ENCODE assay signal across 34 cellular contexts in the genomic region with DNA sequence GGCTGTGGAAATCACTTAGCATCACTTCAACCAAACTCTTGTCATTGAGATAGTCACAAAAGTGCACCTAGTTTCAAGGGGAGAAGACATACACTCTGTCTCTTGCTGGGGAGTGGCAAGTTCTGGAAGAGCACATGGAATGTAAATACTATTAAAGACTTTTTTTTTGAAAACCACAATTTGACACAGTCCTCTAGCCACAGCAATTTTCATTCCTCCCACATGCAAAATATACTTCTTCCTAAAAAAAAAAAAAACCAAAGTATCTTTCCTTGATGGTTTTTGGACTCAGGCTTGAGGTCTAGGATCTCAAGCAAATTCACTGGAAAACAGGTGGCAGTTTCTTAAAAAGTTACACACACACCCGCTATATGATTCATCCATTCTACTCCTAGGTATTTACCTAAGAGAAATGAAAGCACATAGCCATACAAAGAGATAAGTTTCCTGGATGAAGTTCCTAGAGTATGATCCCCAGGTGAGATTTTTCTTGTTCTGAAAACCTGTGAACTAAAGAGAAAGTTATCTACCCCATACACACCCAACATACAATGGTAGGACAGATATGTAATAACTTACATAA.
DNase-seq lines count a peak whose midpoint lies in the region; ATAC-seq, FAIRE-seq and TF ChIP-seq lines count a peak whose summit lies in the region.
"Had no signal": no experiment of that assay in that cellular context is flagged by ENCODE, and none has a peak within 500 bp of the region (broad histone marks: within the 10 kb centered on the region; RNA-seq: fewer than 3 reads in every experiment).

No MANE protein-coding gene starts in this region.

- no peak for TF ChIP-seq POLR2A in breast epithelium (IDR thresholded peaks at IDR 0.05)
- TF ChIP-seq POLR2A in gastrocnemius medialis (IDR thresholded peaks at IDR 0.05), result no peak

- FAIRE-seq in astrocyte (lab: Jason Lieb, UNC) (no peak), small intestine (lab: Jason Lieb, UNC) (no peak)
- FAIRE-seq: GM12891 had no signal

- no TSS peak for BruUV-seq in mammary epithelial cell (replicated peaks; lab: Mats Ljungman, UMichigan)

- peaks cover 11% of the 10 kb centered on the region for H3K27me3 Mint-ChIP-seq in astrocyte (ENCODE audit: low read depth, unreplicated experiment)

- intact Hi-C loops in mammary epithelial cell (cut with micrococcal nuclease), result no loop called here
- intact Hi-C loops in breast epithelium (cut with DNase I; ENCODE audit: low total_unique reads), result no loop called here
- intact Hi-C loops in gastrocnemius medialis (cut with DNase I; ENCODE audit: low total_unique reads), result loop anchor here (5.0 kb wide), 1 partner anchor 267 kb away; no protein-coding TSS in a partner anchor

- no peak overlapping the region for H3K27ac Mint-ChIP-seq in astrocyte (ENCODE audit: unreplicated experiment)
- H3K27ac Mint-ChIP-seq: activated CD4-positive, alpha-beta memory T cell treated with anti-CD3 and anti-CD28 coated beads, Interleukin-2, amount 10 ng/mL, durations not matched to agents 7 days and 5 days; activated T-helper 1 cell treated with anti-CD3 and anti-CD28 coated beads, Interleukin-12 subunit alpha, Interleukin-12 subunit beta, Interleukin-2, Interleukin-4 antibody, amounts not matched to agents 30 ng/mL and 10 ng/mL and 1 ng/mL, durations not matched to agents 14 hours and 24 hours and 36 hours; brain; CD4-positive, alpha-beta T cell; mesothelial cell of epicardium; naive thymus-derived CD8-positive, alpha-beta T cell; progenitor cell of endocrine pancreas; T-helper 2 cell treated with Interferon-gamma antibody and Interleukin-4, amounts not matched to agents 5 μg/mL and 100 μg/mL, for 36 hours had no signal

- H3K79me2 ChIP-seq in mammary epithelial cell (ENCODE audit: insufficient read depth, low read length) (no peaks in the 10 kb centered on the region), astrocyte (ENCODE audit: insufficient read depth, low read length) (no peaks in the 10 kb centered on the region)

- peaks cover 12% of the 10 kb centered on the region for H3K4me1 Mint-ChIP-seq in astrocyte (ENCODE audit: low read depth, unreplicated experiment)
- H3K4me1 Mint-ChIP-seq: activated CD4-positive, alpha-beta memory T cell treated with anti-CD3 and anti-CD28 coated beads, Interleukin-2, amount 10 ng/mL, durations not matched to agents 7 days and 5 days had no signal

- H3K36me3 Mint-ChIP-seq in astrocyte (ENCODE audit: low read depth, unreplicated experiment), result no peaks in the 10 kb centered on the region
- H3K36me3 Mint-ChIP-seq: brain; mesothelial cell of epicardium; naive thymus-derived CD8-positive, alpha-beta T cell had no signal

- no peaks in the 10 kb centered on the region for H3K27me3 ChIP-seq in mammary epithelial cell (ENCODE audit: insufficient read depth, low read length)
- no peaks in the 10 kb centered on the region for H3K27me3 ChIP-seq in breast epithelium
- H3K27me3 ChIP-seq in astrocyte (ENCODE audit: insufficient read depth, low read length), result no peaks in the 10 kb centered on the region
- H3K27me3 ChIP-seq in small intestine (ENCODE audit: control insufficient read depth in 2 of 2, insufficient read depth in 2 of 2, low read length in 2 of 2), result peaks cover 0 to 2% of the 10 kb centered on the region in 2 donors
- no peaks in the 10 kb centered on the region for H3K27me3 ChIP-seq in gastrocnemius medialis
- H3K27me3 ChIP-seq: adrenal gland, MG63, tibial artery, vagina had no signal

- H3K27ac ChIP-seq in mammary epithelial cell (ENCODE audit: insufficient read depth, low read depth, low read length) (no peak overlapping the region), breast epithelium (no peak overlapping the region), astrocyte (ENCODE audit: low read depth, low read length) (no peak overlapping the region), small intestine (ENCODE audit: low read depth in 1 of 2, low read length in 1 of 2) (no peak overlapping the region), gastrocnemius medialis (no peak overlapping the region)
- H3K27ac ChIP-seq: adrenal gland, right lobe of liver, tibial artery, vagina had no signal

- dilution Hi-C loops in mammary epithelial cell (cut with HindIII; ENCODE audit: low sequenced_read_pairs), result no loop called here

- in situ Hi-C loops in mammary epithelial cell (cut with MboI; ENCODE audit: low sequenced_read_pairs in 2 of 2) (loop anchor here in 1 of 2 donors (25.0 kb wide), 1 partner anchor 257 kb away; no protein-coding TSS in a partner anchor), gastrocnemius medialis (cut with MboI; ENCODE audit: low sequenced_read_pairs in 4 of 4) (no loop called here)

- H3K9ac ChIP-seq in mammary epithelial cell (ENCODE audit: insufficient read depth, low read length) (no peak overlapping the region), astrocyte (ENCODE audit: low read length) (no peak overlapping the region)

- H3K4me3 Mint-ChIP-seq in astrocyte (ENCODE audit: unreplicated experiment), result no peak overlapping the region
- H3K4me3 Mint-ChIP-seq: activated CD4-positive, alpha-beta memory T cell treated with anti-CD3 and anti-CD28 coated beads, Interleukin-2, amount 10 ng/mL, durations not matched to agents 7 days and 5 days; activated T-helper 1 cell treated with anti-CD3 and anti-CD28 coated beads, Interleukin-12 subunit alpha, Interleukin-12 subunit beta, Interleukin-2, Interleukin-4 antibody, amounts not matched to agents 30 ng/mL and 10 ng/mL and 1 ng/mL, durations not matched to agents 14 hours and 24 hours and 36 hours; brain; CD4-positive, alpha-beta T cell; mesothelial cell of epicardium; naive thymus-derived CD8-positive, alpha-beta T cell; T-helper 2 cell treated with Interferon-gamma antibody and Interleukin-4, amounts not matched to agents 5 μg/mL and 100 μg/mL, for 36 hours had no signal

- H3K36me3 ChIP-seq in mammary epithelial cell (ENCODE audit: insufficient read depth, low read length), result no peaks in the 10 kb centered on the region
- no peaks in the 10 kb centered on the region for H3K36me3 ChIP-seq in breast epithelium
- H3K36me3 ChIP-seq in astrocyte (ENCODE audit: insufficient read depth, low read length), result no peaks in the 10 kb centered on the region
- no peaks in the 10 kb centered on the region for H3K36me3 ChIP-seq in small intestine (ENCODE audit: control insufficient read depth in 2 of 2, insufficient read depth in 2 of 2, low read length in 2 of 2)
- no peaks in the 10 kb centered on the region for H3K36me3 ChIP-seq in gastrocnemius medialis
- H3K36me3 ChIP-seq: adrenal gland, MG63, right lobe of liver, tibial artery, vagina had no signal

- no peaks in the 10 kb centered on the region for H3K9me3 Mint-ChIP-seq in astrocyte (ENCODE audit: unreplicated experiment)
- H3K9me3 Mint-ChIP-seq: activated CD4-positive, alpha-beta memory T cell treated with anti-CD3 and anti-CD28 coated beads, Interleukin-2, amount 10 ng/mL, durations not matched to agents 7 days and 5 days; activated T-helper 1 cell treated with anti-CD3 and anti-CD28 coated beads, Interleukin-12 subunit alpha, Interleukin-12 subunit beta, Interleukin-2, Interleukin-4 antibody, amounts not matched to agents 30 ng/mL and 10 ng/mL and 1 ng/mL, durations not matched to agents 14 hours and 24 hours and 36 hours; CD4-positive, alpha-beta T cell; T-helper 2 cell treated with Interferon-gamma antibody and Interleukin-4, amounts not matched to agents 5 μg/mL and 100 μg/mL, for 36 hours had no signal

- CTCF ChIA-PET in mammary epithelial cell (lab: Charles Lee; ENCODE audit: low non-redundant PET), result no interaction called here

- DNase-seq in mammary epithelial cell (peak; percentile 42), breast epithelium (ENCODE audit: low spot score in 2 of 2) (no peak), astrocyte (ENCODE audit: low read depth) (peak; percentile 55), fibroblast of villous mesenchyme (ENCODE audit: low read depth) (peak; percentile 60), small intestine (peak; percentile 21), NCI-H128 (lab: John Stamatoyannopoulos, UW; ENCODE audit: unreplicated experiment) (no peak), gastrocnemius medialis (no peak)
- DNase-seq: activated CD4-positive, alpha-beta memory T cell treated with anti-CD3 and anti-CD28 coated beads, Interleukin-2, amount 10 ng/mL, durations not matched to agents 7 days and 5 days; activated CD4-positive, CD25-positive, alpha-beta regulatory T cell treated with anti-CD3 and anti-CD28 coated beads, Interleukin-2, amount 50 U/mL, for 72 hours; activated CD8-positive, alpha-beta memory T cell treated with anti-CD3 and anti-CD28 coated beads, Interleukin-2, amount 50 U/mL, for 48 hours; activated naive CD4-positive, alpha-beta T cell treated with Interleukin-2 at 50 U/mL for 16 hours; adrenal gland; AML-193; CD4-positive, alpha-beta T cell; head of caudate nucleus; islet precursor cell; MG63; naive thymus-derived CD8-positive, alpha-beta T cell; NCI-H1105 treated with DMSO at 0.1 percent for 48 hours; NCI-H2029 treated with DMSO at 0.1 percent for 48 hours; NCI-H526; OCI-M1; right lobe of liver; stimulated activated CD4-positive, alpha-beta T cell treated with anti-CD3 and anti-CD28 coated beads, Interleukin-4, amount 100 ng/mL, for 4 hours; tibial artery had no signal

- H3K4me1 ChIP-seq in mammary epithelial cell (ENCODE audit: insufficient read depth, low read length), result peaks cover 20% of the 10 kb centered on the region
- H3K4me1 ChIP-seq in breast epithelium, result no peaks in the 10 kb centered on the region
- no peaks in the 10 kb centered on the region for H3K4me1 ChIP-seq in astrocyte (ENCODE audit: insufficient read depth, low read length)
- H3K4me1 ChIP-seq in small intestine (ENCODE audit: control insufficient read depth in 2 of 2, insufficient read depth in 1 of 2, low read depth in 1 of 2, low read length in 1 of 2), result no peaks in the 10 kb centered on the region
- no peaks in the 10 kb centered on the region for H3K4me1 ChIP-seq in gastrocnemius medialis
- H3K4me1 ChIP-seq: adrenal gland, right lobe of liver, tibial artery, vagina had no signal

- ATAC-seq in GM18873 (IDR thresholded peaks at IDR 0.05; ENCODE audit: low FRiP score, unreplicated experiment), result no peak
- no peak for ATAC-seq in gastrocnemius medialis
- ATAC-seq: naive thymus-derived CD8-positive, alpha-beta T cell; right lobe of liver; Right ventricle myocardium inferior had no signal

- H3K4me3 ChIP-seq in mammary epithelial cell (replicated peaks in 1 of 3; ENCODE audit: insufficient read depth in 1 of 3, low read depth in 2 of 3, low read length in 3 of 3) (no peak overlapping the region), breast epithelium (no peak overlapping the region), astrocyte (ENCODE audit: insufficient read depth, low read depth, low read length) (no peak overlapping the region), fibroblast of villous mesenchyme (ENCODE audit: low read depth, low read length) (no peak overlapping the region), small intestine (ENCODE audit: low read depth in 1 of 2, low read length in 2 of 2) (no peak overlapping the region), gastrocnemius medialis (no peak overlapping the region)
- H3K4me3 ChIP-seq: adrenal gland, MG63, right lobe of liver, tibial artery, vagina had no signal

- H4K20me1 ChIP-seq in mammary epithelial cell (ENCODE audit: insufficient read depth, low read length) (no peaks in the 10 kb centered on the region), astrocyte (ENCODE audit: insufficient read depth, low read length) (no peaks in the 10 kb centered on the region)

- H2AFZ ChIP-seq in mammary epithelial cell (ENCODE audit: low read depth, low read length), result no peak overlapping the region
- H2AFZ ChIP-seq in astrocyte (ENCODE audit: low read depth, low read length), result no peak overlapping the region

- H3K9me3 ChIP-seq in mammary epithelial cell (replicated peaks; ENCODE audit: insufficient read depth, low read length) (no peaks in the 10 kb centered on the region), breast epithelium (no peaks in the 10 kb centered on the region), astrocyte (ENCODE audit: insufficient read depth, low read depth, low read length) (no peaks in the 10 kb centered on the region), small intestine (ENCODE audit: control insufficient read depth, low read depth) (no peaks in the 10 kb centered on the region), gastrocnemius medialis (no peaks in the 10 kb centered on the region)
- H3K9me3 ChIP-seq: adrenal gland, MG63, right lobe of liver, tibial artery, vagina had no signal

- WGBS in mammary epithelial cell (ENCODE audit: low coverage, missing lambda C conversion rate), result 100% methylated on average over 1 of the region's 1 CpG
- 60 to 86% (median 76%) methylated on average over 1 of the region's 1 CpG for WGBS in small intestine, 3 donors

- TF ChIP-seq CTCF in mammary epithelial cell (conservative IDR thresholded peaks at IDR 0.05 in 1 of 2, IDR thresholded peaks at IDR 0.05 in 1 of 2; ENCODE audit: extremely low read depth in 1 of 2, insufficient read depth in 1 of 2, low read depth in 1 of 2, low read length in 2 of 2), result no peak
- no peak for TF ChIP-seq CTCF in breast epithelium (IDR thresholded peaks at IDR 0.05)
- no peak for TF ChIP-seq CTCF in astrocyte (IDR thresholded peaks at IDR 0.05; ENCODE audit: insufficient read depth, low read depth, low read length)
- TF ChIP-seq CTCF in fibroblast of villous mesenchyme (IDR thresholded peaks at IDR 0.05; ENCODE audit: insufficient read depth, low read depth, low read length), result no peak
- no peak for TF ChIP-seq CTCF in gastrocnemius medialis (IDR thresholded peaks at IDR 0.05 in 4 of 5, conservative IDR thresholded peaks at IDR 0.05 in 1 of 5)

- H3K4me2 ChIP-seq in mammary epithelial cell (ENCODE audit: insufficient read depth, low read depth, low read length) (no peak overlapping the region), astrocyte (ENCODE audit: low read length) (no peak overlapping the region)

Comparison
In these comparisons a context has a peak if more than half of its experiments do, and no peak if none do; other contexts are left out.
1. DNase-seq: peak in mammary epithelial cell (single experiment), astrocyte (single experiment), fibroblast of villous mesenchyme (single experiment) and small intestine (single experiment); none in breast epithelium (0 of 2), NCI-H128 (single experiment) and gastrocnemius medialis (0 of 2).